33 cellular contexts compared by ENCODE assay signal in the genomic region with DNA sequence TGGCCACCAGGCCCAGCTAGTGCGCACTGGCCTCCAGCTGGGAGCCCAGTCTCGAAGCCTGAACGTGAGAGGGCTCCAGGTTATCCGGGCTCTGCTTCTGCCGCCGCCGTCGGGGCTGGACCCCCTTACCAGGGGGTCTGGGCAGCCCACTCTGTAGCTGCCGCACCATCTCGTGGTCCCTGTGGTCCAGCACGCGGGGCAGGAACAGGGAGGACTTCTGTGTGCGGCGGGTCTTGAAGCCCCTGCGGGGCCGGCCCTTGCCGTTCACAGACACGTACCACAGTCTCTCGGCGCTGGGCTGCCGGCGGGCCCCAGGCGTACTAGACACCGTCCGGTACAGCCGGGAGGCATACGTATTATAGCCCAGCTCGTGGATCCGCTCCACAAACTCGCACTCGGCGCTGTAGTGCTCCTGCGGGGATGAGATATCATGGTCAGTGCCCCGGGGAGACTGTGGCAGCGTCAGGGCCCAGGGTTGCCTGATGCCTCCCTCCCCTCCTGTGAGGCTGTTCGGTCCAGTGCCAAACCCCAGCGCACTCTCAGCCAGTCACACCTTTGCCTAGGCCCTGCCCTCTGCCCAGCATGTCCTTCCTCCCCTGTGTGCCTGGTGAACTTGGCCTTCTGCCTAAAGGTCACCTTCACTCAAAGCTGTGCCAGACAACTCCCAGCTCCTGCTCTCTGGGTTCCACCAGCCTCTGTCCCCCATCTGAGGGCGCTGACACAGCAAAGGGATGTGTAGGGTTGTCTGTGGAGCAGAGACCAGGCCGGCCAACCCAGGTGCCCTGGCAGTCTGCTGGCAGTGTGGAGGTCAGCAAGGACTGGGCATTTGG. TPM values are rescaled to one million over a fixed set of nuclear protein-coding genes. Genes with fewer than 3 reads are reported as not detected.
"Had no signal": no experiment of that assay in that cellular context is flagged by ENCODE, and none has a peak within 500 bp of the region (broad histone marks: within the 10 kb centered on the region; RNA-seq: fewer than 3 reads in every experiment).

No MANE protein-coding gene starts in this region.

- H3K4me3 ChIP-seq: colonic mucosa, gastrocnemius medialis, lower lobe of right lung, sigmoid colon, stomach, tibial artery had no signal

- H3K4me1 ChIP-seq: colonic mucosa, gastrocnemius medialis, lower lobe of right lung, parathyroid adenoma, sigmoid colon, stomach, tibial artery had no signal

- H3K9me3 ChIP-seq: colonic mucosa, gastrocnemius medialis, lower lobe of right lung, neutrophil, sigmoid colon, stomach, tibial artery had no signal

- H3K27me3 ChIP-seq: colonic mucosa had no signal

- H3K79me2 ChIP-seq: parathyroid adenoma had no signal

- H3K36me3 Mint-ChIP-seq: naive thymus-derived CD8-positive, alpha-beta T cell; stimulated activated effector memory CD8-positive, alpha-beta T cell treated with anti-CD3 and anti-CD28 coated beads, Interleukin-12 subunit alpha, Interleukin-12 subunit beta, amount 100 ng/mL, for 72 hours; type B pancreatic cell had no signal

- FAIRE-seq: keratinocyte had no signal

- H3K4me1 Mint-ChIP-seq: stimulated activated effector memory CD8-positive, alpha-beta T cell treated with anti-CD3 and anti-CD28 coated beads, Interleukin-12 subunit alpha, Interleukin-12 subunit beta, amount 100 ng/mL, for 72 hours had no signal

- H3K4me3 Mint-ChIP-seq: dendritic cell treated with granulocyte-macrophage colony-stimulating factor and Interleukin-4, amounts not matched to agents 40 ng/mL and 50 ng/mL, for 4 days; endodermal cell; naive thymus-derived CD8-positive, alpha-beta T cell; stimulated activated effector memory CD8-positive, alpha-beta T cell treated with anti-CD3 and anti-CD28 coated beads, Interleukin-12 subunit alpha, Interleukin-12 subunit beta, amount 100 ng/mL, for 72 hours had no signal

- H3K36me3 ChIP-seq: colonic mucosa, gastrocnemius medialis, lower lobe of right lung, neutrophil, sigmoid colon, stomach, tibial artery had no signal

- H3K9ac ChIP-seq: parathyroid adenoma had no signal

- ATAC-seq: esophagus mucosa; gastrocnemius medialis; lower lobe of right lung; naive thymus-derived CD8-positive, alpha-beta T cell; stimulated activated effector memory CD8-positive, alpha-beta T cell treated with anti-CD3 and anti-CD28 coated beads, Interleukin-12 subunit alpha, Interleukin-12 subunit beta, amount 100 ng/mL, for 72 hours had no signal

- H2AFZ ChIP-seq: parathyroid adenoma had no signal

- H3K9me3 Mint-ChIP-seq: dendritic cell treated with granulocyte-macrophage colony-stimulating factor and Interleukin-4, amounts not matched to agents 40 ng/mL and 50 ng/mL, for 4 days; endodermal cell; nephron progenitor cell; stimulated activated effector memory CD8-positive, alpha-beta T cell treated with anti-CD3 and anti-CD28 coated beads, Interleukin-12 subunit alpha, Interleukin-12 subunit beta, amount 100 ng/mL, for 72 hours; type B pancreatic cell had no signal

- DNase-seq: colonic mucosa; effector CD8-positive, alpha-beta T cell; endodermal cell; foreskin fibroblast; gastrocnemius medialis; head of caudate nucleus; lower lobe of right lung; naive thymus-derived CD8-positive, alpha-beta T cell; nephron progenitor cell; sigmoid colon; stimulated activated CD4-positive, alpha-beta T cell treated with anti-CD3 and anti-CD28 coated beads, Interleukin-2, amount 100 ng/mL, for 24 hours; stimulated activated CD4-positive, alpha-beta T cell treated with anti-CD3 and anti-CD28 coated beads, Interleukin-4, amount 100 ng/mL, for 24 hours; stimulated activated naive CD4-positive, alpha-beta T cell treated with Interleukin-2 at 50 U/mL for 16 hours; stomach; tibial artery had no signal

- H3K27ac ChIP-seq: colonic mucosa, epithelial cell of prostate, gastrocnemius medialis, lower lobe of right lung, neutrophil, parathyroid adenoma, sigmoid colon, stomach, tibial artery had no signal

RNA-seq across cellular contexts. Expression of a gene that starts 8.7 kb away (rescaled TPM):
- total RNA-seq: chondrocyte; colonic mucosa; endodermal cell; esophagus mucosa; gastrocnemius medialis; glomerular endothelial cell; lower lobe of right lung; mesenteric fat pad; myocyte; naive thymus-derived CD8-positive, alpha-beta T cell; omental fat pad; progenitor cell of endocrine pancreas; sigmoid colon; skeletal muscle tissue; stomach; subcutaneous adipose tissue; temporal lobe; urinary bladder had no signal
- polyA plus RNA-seq: keratinocyte; naive thymus-derived CD8-positive, alpha-beta T cell; sigmoid colon; stomach; urinary bladder had no signal

RNA-seq across cellular contexts. Expression of a gene that starts 35.4 kb away (rescaled TPM):
- total RNA-seq: chondrocyte; colonic mucosa; esophagus mucosa; gastrocnemius medialis; glomerular endothelial cell; lower lobe of right lung; mesenteric fat pad; myocyte; naive thymus-derived CD8-positive, alpha-beta T cell; omental fat pad; progenitor cell of endocrine pancreas; sigmoid colon; stomach; subcutaneous adipose tissue; temporal lobe; urinary bladder had no signal
- polyA plus RNA-seq: keratinocyte; naive thymus-derived CD8-positive, alpha-beta T cell; sigmoid colon; stomach; urinary bladder had no signal
